ENCODE assay signal across 7 cellular contexts in the genomic region with DNA sequence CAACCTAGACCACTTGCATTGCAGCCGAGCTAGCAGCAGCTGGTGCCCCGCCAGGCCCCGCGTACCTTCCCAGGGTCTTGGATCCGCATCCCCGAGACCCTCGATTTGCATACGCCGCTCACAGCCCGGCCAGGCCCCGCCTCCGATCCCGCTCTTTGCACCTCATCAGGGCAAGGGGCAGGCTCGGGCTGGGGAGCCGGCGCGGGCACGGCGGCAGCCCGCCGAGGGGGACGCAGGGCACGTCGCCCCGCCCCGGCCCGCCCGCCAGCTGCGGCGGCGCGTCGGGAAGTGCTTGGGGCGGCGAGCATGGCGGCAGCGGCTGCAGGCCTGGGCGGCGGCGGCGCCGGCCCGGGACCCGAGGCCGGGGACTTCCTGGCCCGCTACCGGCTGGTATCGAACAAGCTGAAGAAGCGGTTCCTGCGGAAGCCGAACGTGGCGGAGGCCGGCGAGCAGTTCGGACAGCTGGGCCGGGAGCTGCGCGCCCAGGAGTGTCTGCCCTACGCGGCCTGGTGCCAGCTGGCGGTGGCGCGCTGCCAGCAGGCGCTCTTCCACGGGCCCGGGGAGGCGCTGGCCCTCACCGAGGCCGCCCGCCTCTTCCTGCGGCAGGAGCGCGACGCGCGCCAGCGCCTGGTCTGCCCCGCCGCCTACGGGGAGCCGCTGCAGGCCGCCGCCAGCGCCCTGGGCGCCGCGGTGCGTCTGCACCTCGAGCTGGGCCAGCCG. TPM values are rescaled to one million over a fixed set of nuclear protein-coding genes. Genes with fewer than 3 reads are reported as not detected.
A peak's percentile ranks its signal among the peaks of the same experiment; 100 is the strongest.
DNase-seq lines count a peak whose midpoint lies in the region; ATAC-seq, FAIRE-seq and TF ChIP-seq lines count a peak whose summit lies in the region.
"Not testable (repeated sequence)": the region's sequence is repeated elsewhere in the genome, so short reads cannot be mapped to it uniquely, and the experiment has no call there.

A gene (plus strand): TSS at position 287 of the 720 bp plus-strand sequence. CDS start 20 bp downstream, at position 307.

- intact Hi-C loops in activated CD4-positive, alpha-beta T cell treated with anti-CD3 and anti-CD28 coated beads, Interleukin-2, amount 10 ng/mL, durations not matched to agents 24 days and 14 days (cut with micrococcal nuclease); kidney (cut with DNase I): not testable (repeated sequence)

- H3K9me3 Mint-ChIP-seq in activated CD4-positive, alpha-beta T cell treated with anti-CD3 and anti-CD28 coated beads, Interleukin-2, amount 10 ng/mL, durations not matched to agents 24 days and 14 days; activated naive CD8-positive, alpha-beta T cell treated with anti-CD3 and anti-CD28 coated beads for 36 hours: not testable (repeated sequence)

- not testable (repeated sequence) for FAIRE-seq in kidney (lab: Jason Lieb, UNC)

- H3K27ac ChIP-seq in kidney (ENCODE audit: low read depth in 2 of 2, low read length in 2 of 2) = not testable (repeated sequence)

- not testable (repeated sequence) for H3K36me3 ChIP-seq in kidney (ENCODE audit: control insufficient read depth in 1 of 2, insufficient read depth in 2 of 2, low read length in 2 of 2)

- not testable (repeated sequence) for DNase-seq in activated CD4-positive, alpha-beta T cell treated with anti-CD3 and anti-CD28 coated beads, Interleukin-2, amount 10 ng/mL, durations not matched to agents 24 days and 14 days; activated naive CD8-positive, alpha-beta T cell treated with anti-CD3 and anti-CD28 coated beads for 36 hours
- DNase-seq in kidney = peak; percentile 72
- peak; percentile 74 for DNase-seq in stimulated activated CD4-positive, alpha-beta T cell treated with anti-CD3 and anti-CD28 coated beads, Interleukin-15, amount 100 ng/mL, for 24 hours

- not testable (repeated sequence) for H3K4me3 Mint-ChIP-seq in activated CD4-positive, alpha-beta T cell treated with anti-CD3 and anti-CD28 coated beads, Interleukin-2, amount 10 ng/mL, durations not matched to agents 24 days and 14 days; activated naive CD8-positive, alpha-beta T cell treated with anti-CD3 and anti-CD28 coated beads for 36 hours

- H3K36me3 Mint-ChIP-seq in activated CD4-positive, alpha-beta T cell treated with anti-CD3 and anti-CD28 coated beads, Interleukin-2, amount 10 ng/mL, durations not matched to agents 24 days and 14 days (ENCODE audit: low read depth); activated naive CD8-positive, alpha-beta T cell treated with anti-CD3 and anti-CD28 coated beads for 36 hours: not testable (repeated sequence)

- not testable (repeated sequence) for H3K27me3 Mint-ChIP-seq in activated CD4-positive, alpha-beta T cell treated with anti-CD3 and anti-CD28 coated beads, Interleukin-2, amount 10 ng/mL, durations not matched to agents 24 days and 14 days; activated naive CD8-positive, alpha-beta T cell treated with anti-CD3 and anti-CD28 coated beads for 36 hours

- not testable (repeated sequence) for H3K4me1 ChIP-seq in kidney (ENCODE audit: control insufficient read depth in 1 of 2, insufficient read depth in 1 of 2, low read depth in 1 of 2, low read length in 2 of 2)

- H3K27ac Mint-ChIP-seq in activated CD4-positive, alpha-beta T cell treated with anti-CD3 and anti-CD28 coated beads, Interleukin-2, amount 10 ng/mL, durations not matched to agents 24 days and 14 days; activated naive CD8-positive, alpha-beta T cell treated with anti-CD3 and anti-CD28 coated beads for 36 hours: not testable (repeated sequence)

- not testable (repeated sequence) for H3K9me3 ChIP-seq in kidney (ENCODE audit: control insufficient read depth in 1 of 2, low read length in 2 of 2)

- not testable (repeated sequence) for H3K9ac ChIP-seq in kidney (ENCODE audit: low read length in 2 of 2)

- peak within 1 kb of the TSS in 1 of 2 donors; percentile 35 for H3K4me3 ChIP-seq in kidney (ENCODE audit: low read length in 2 of 2)

- TF ChIP-seq CTCF in kidney (IDR thresholded peaks at IDR 0.05; ENCODE audit: borderline replicate concordance, extremely low read depth, insufficient read depth) = not testable (repeated sequence)

- H3K4me1 Mint-ChIP-seq in activated CD4-positive, alpha-beta T cell treated with anti-CD3 and anti-CD28 coated beads, Interleukin-2, amount 10 ng/mL, durations not matched to agents 24 days and 14 days; activated naive CD8-positive, alpha-beta T cell treated with anti-CD3 and anti-CD28 coated beads for 36 hours: not testable (repeated sequence)

- ATAC-seq in GM19023 (IDR thresholded peaks at IDR 0.05; ENCODE audit: unreplicated experiment) (peak; percentile 63), HG02623 (IDR thresholded peaks at IDR 0.05; ENCODE audit: unreplicated experiment) (peak; percentile 70), HG03520 (IDR thresholded peaks at IDR 0.05; ENCODE audit: unreplicated experiment) (peak; percentile 46)

RNA-seq across cellular contexts. Expression of the gene that starts here (rescaled TPM):
- 23.2 and 25.0 TPM in 2 replicates for total RNA-seq in activated CD4-positive, alpha-beta T cell treated with anti-CD3 and anti-CD28 coated beads, Interleukin-2, amount 10 ng/mL, durations not matched to agents 24 days and 14 days
- 10 to 100 TPM; 39.3 to 39.4 TPM for total RNA-seq in activated naive CD8-positive, alpha-beta T cell treated with anti-CD3 and anti-CD28 coated beads for 36 hours
- total RNA-seq in kidney = 44.8 TPM
- polyA plus RNA-seq in kidney (ENCODE audit: insufficient read depth, low read depth, low replicate concordance) = 51.9 TPM
